9 cellular contexts compared by ENCODE assay signal in the genomic region with DNA sequence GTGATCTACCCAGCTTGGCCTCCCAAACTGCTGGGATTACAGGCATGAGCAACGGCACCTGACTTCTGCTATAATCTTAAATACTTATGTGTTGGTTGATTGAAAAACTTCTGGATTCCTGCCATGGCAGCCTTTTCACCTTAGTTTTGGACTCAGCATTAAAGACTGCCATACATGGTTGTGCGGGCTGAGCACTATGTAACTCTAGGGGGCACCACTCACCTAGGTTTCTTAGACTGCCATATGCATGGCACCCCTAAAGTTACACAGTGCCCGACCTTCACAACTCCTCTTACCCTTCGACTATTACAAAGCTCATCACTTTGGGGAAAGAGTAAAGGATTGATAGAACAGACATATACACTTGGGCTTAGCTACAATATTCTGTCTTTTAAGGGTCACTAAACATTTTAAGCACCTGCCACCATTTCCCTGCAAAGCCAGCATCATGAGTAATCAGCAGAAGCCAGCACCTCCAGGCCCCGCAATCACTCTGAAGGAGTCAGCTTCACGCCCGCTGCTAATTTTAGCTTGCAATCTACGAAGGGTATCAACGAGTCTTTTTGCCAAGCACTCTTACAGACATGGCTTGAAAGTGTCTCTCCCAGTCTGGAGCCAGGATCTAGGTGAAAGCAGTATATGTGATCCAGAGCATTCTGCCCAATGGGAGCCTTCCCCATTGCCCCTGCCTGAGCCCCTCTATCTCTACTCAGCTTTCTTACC. TPM values are rescaled to one million over a fixed set of nuclear protein-coding genes. Genes with fewer than 3 reads are reported as not detected.
DNase-seq lines count a peak whose midpoint lies in the region; ATAC-seq, FAIRE-seq and TF ChIP-seq lines count a peak whose summit lies in the region.
"Had no signal": no experiment of that assay in that cellular context is flagged by ENCODE, and none has a peak within 500 bp of the region (broad histone marks: within the 10 kb centered on the region; RNA-seq: fewer than 3 reads in every experiment).

No MANE protein-coding gene starts in this region.

- no peaks in the 10 kb centered on the region for H3K79me2 ChIP-seq in OCI-LY1 (ENCODE audit: insufficient read depth, low read length)

- intact Hi-C loops in heart right ventricle (cut with DNase I): loop anchor here in 7 of 10 donors (5.0 to 10.0 kb wide), 4 partner anchors 169 to 599 kb away; no protein-coding TSS in a partner anchor
- intact Hi-C loops in cardiac septum (cut with DNase I): loop anchor here (5.0 kb wide), 1 partner anchor 186 kb away; no protein-coding TSS in a partner anchor
- intact Hi-C loops in aorta (cut with DNase I): no loop called here

- ATAC-seq in heart right ventricle: peak in 5 of 8 donors; percentile 59 to 75 (median 64)
- ATAC-seq in aorta (ENCODE audit: low FRiP score): no peak
- ATAC-seq: CD8-positive, alpha-beta T cell had no signal

- H3K36me3 ChIP-seq in heart right ventricle: no peaks in the 10 kb centered on the region
- no peaks in the 10 kb centered on the region for H3K36me3 ChIP-seq in OCI-LY1 (ENCODE audit: insufficient read depth, low read length)
- no peaks in the 10 kb centered on the region for H3K36me3 ChIP-seq in aorta (ENCODE audit: control insufficient read depth in 1 of 2, insufficient read depth in 2 of 2, low read length in 1 of 2)

- no peaks in the 10 kb centered on the region for H3F3A ChIP-seq in OCI-LY1 (ENCODE audit: insufficient read depth, low read length)

- H3K9ac ChIP-seq in OCI-LY1 (ENCODE audit: low read length): no peak overlapping the region

- H3K9me2 ChIP-seq in OCI-LY1 (ENCODE audit: low read depth, low read length): no peaks in the 10 kb centered on the region

- H3K27me3 ChIP-seq in heart right ventricle (peaks cover 0 to 6% (median 0%) of the 10 kb centered on the region in 7 donors), OCI-LY1 (ENCODE audit: insufficient read depth, low read length) (no peaks in the 10 kb centered on the region), aorta (ENCODE audit: control insufficient read depth in 1 of 2, insufficient read depth in 2 of 2, low read length in 1 of 2) (no peaks in the 10 kb centered on the region)

- peaks cover 0 to 6% (median 0%) of the 10 kb centered on the region in 9 donors for H3K4me1 ChIP-seq in heart right ventricle
- H3K4me1 ChIP-seq in OCI-LY1 (ENCODE audit: insufficient read depth, low read length, severe bottlenecking): no peaks in the 10 kb centered on the region
- H3K4me1 ChIP-seq in aorta (ENCODE audit: control insufficient read depth in 1 of 2, insufficient read depth in 2 of 2, low read length in 2 of 2): no peaks in the 10 kb centered on the region

- no peak overlapping the region for H2AFZ ChIP-seq in OCI-LY1 (ENCODE audit: low read length)

- H4K20me1 ChIP-seq in OCI-LY1 (ENCODE audit: insufficient read depth, low read length): no peaks in the 10 kb centered on the region

- no peak overlapping the region for H3K4me2 ChIP-seq in OCI-LY1 (ENCODE audit: low read length)

- TF ChIP-seq CTCF in heart right ventricle (IDR thresholded peaks at IDR 0.05): peak in 8 of 9 donors; percentile 22 to 54 (median 38)
- peak; percentile 51 for TF ChIP-seq CTCF in OCI-LY1 (IDR thresholded peaks at IDR 0.05; ENCODE audit: low read length)
- peak; percentile 17 for TF ChIP-seq CTCF in foreskin fibroblast (IDR thresholded peaks at IDR 0.05; ENCODE audit: low read depth, low read length)

- DNase-seq in heart right ventricle (peak in 1 of 2 donors; percentile 10), cardiac septum (ENCODE audit: low spot score) (no peak), foreskin fibroblast (no peak), aorta (no peak), GF-D8 (lab: John Stamatoyannopoulos, UW) (no peak), RCC 7860 (ENCODE audit: low spot score) (no peak), ecto neural progenitor cell (ENCODE audit: low spot score) (no peak)
- DNase-seq: CD8-positive, alpha-beta T cell had no signal

- FAIRE-seq in RCC 7860 (lab: Jason Lieb, UNC): no peak

- H3K9me3 ChIP-seq in heart right ventricle: no peaks in the 10 kb centered on the region
- no peaks in the 10 kb centered on the region for H3K9me3 ChIP-seq in OCI-LY1 (ENCODE audit: low read length)
- no peaks in the 10 kb centered on the region for H3K9me3 ChIP-seq in aorta (ENCODE audit: control insufficient read depth, low read length)

- H3K4me3 ChIP-seq in heart right ventricle: no peak overlapping the region
- H3K4me3 ChIP-seq in OCI-LY1 (ENCODE audit: low read depth, low read length, poor library complexity, severe bottlenecking): no peak overlapping the region
- no peak overlapping the region for H3K4me3 ChIP-seq in foreskin fibroblast (ENCODE audit: low read depth in 1 of 2, low read length in 2 of 2)
- no peak overlapping the region for H3K4me3 ChIP-seq in aorta (ENCODE audit: low read length in 2 of 2)

- 46% methylated on average over 9 of the region's 9 CpGs for WGBS in heart right ventricle, 2 donors
- WGBS in aorta, 2 donors: 60 to 62% methylated on average over 9 of the region's 9 CpGs

- H3K27ac ChIP-seq in heart right ventricle (no peak overlapping the region), OCI-LY1 (ENCODE audit: low read depth, low read length, poor library complexity, severe bottlenecking) (no peak overlapping the region), aorta (ENCODE audit: low read depth in 1 of 2, low read length in 2 of 2) (no peak overlapping the region)

RNA-seq across cellular contexts. Expression of gene SUDS3, which starts 59.8 kb away (rescaled TPM):
- 10 to 100 TPM; 15.6 to 28.0 (median 22.5) TPM for total RNA-seq in heart right ventricle
- polyA plus RNA-seq in heart right ventricle: 10 to 100 TPM in 1 of 2 donors, 1 to 10 TPM in 1; 7.5 to 11.0 TPM
- 25.4 TPM for total RNA-seq in cardiac septum
- 10 to 100 TPM; 26.7 to 32.4 TPM for total RNA-seq in aorta
- polyA plus RNA-seq in aorta: 10 to 100 TPM; 14.2 to 15.0 TPM

Comparison
In these comparisons a context has a peak if more than half of its experiments do, and no peak if none do; other contexts are left out.
1. intact Hi-C loops: an anchor here in heart right ventricle (5.0 to 10.0 kb wide) and cardiac septum (5.0 kb wide); none called in aorta.